In genomic region chr4:176845636-176846035, GRCh38 we compare ENCODE assay signal across 1 cellular context.
TF ChIP-seq lines count a peak whose summit lies in the region.

No MANE protein-coding gene starts in this region.

TF ChIP-seq in HepG2, 621 proteins besides CTCF, POLR2A, EP300 and RAD21:
- TF ChIP-seq REST (IDR thresholded peaks at IDR 0.05; ENCODE audit: borderline replicate concordance in 1 of 2, low read depth in 1 of 2, low read length in 2 of 2), result no peak
- no peak for TF ChIP-seq ZNF275 (CRISPR knock-in tag; IDR thresholded peaks at IDR 0.05; ENCODE audit: borderline replicate concordance)
- no peak for TF ChIP-seq ZNF605 (CRISPR knock-in tag; IDR thresholded peaks at IDR 0.05)
- TF ChIP-seq PHF21A (CRISPR knock-in tag; IDR thresholded peaks at IDR 0.05), result no peak
- TF ChIP-seq NR1H2 (CRISPR knock-in tag; IDR thresholded peaks at IDR 0.05; ENCODE audit: borderline replicate concordance, low read depth), result no peak
- TF ChIP-seq ZNF747 (CRISPR knock-in tag; IDR thresholded peaks at IDR 0.05; ENCODE audit: borderline replicate concordance), result no peak
- no peak for TF ChIP-seq SRY (CRISPR knock-in tag; IDR thresholded peaks at IDR 0.05)
- TF ChIP-seq ZBTB46 (CRISPR knock-in tag; IDR thresholded peaks at IDR 0.05; ENCODE audit: borderline replicate concordance), result no peak
- no peak for TF ChIP-seq ESRRA (CRISPR knock-in tag; IDR thresholded peaks at IDR 0.05; ENCODE audit: low read depth)
- TF ChIP-seq MAX (IDR thresholded peaks at IDR 0.05), result no peak
- TF ChIP-seq MBD4 (IDR thresholded peaks at IDR 0.05; ENCODE audit: borderline replicate concordance, low read length), result no peak
- no peak for TF ChIP-seq DZIP1 (CRISPR knock-in tag; IDR thresholded peaks at IDR 0.05)
- TF ChIP-seq ATF7-NPFF (CRISPR knock-in tag; IDR thresholded peaks at IDR 0.05; ENCODE audit: low read depth), result no peak
- no peak for TF ChIP-seq ZNF101 (CRISPR knock-in tag; IDR thresholded peaks at IDR 0.05; ENCODE audit: borderline replicate concordance, low read depth)
- no peak for TF ChIP-seq ZNF777 (CRISPR knock-in tag; IDR thresholded peaks at IDR 0.05)
- no peak for TF ChIP-seq MAF1 (CRISPR knock-in tag; IDR thresholded peaks at IDR 0.05; ENCODE audit: borderline replicate concordance)
- no peak for TF ChIP-seq HINFP (CRISPR knock-in tag; IDR thresholded peaks at IDR 0.05; ENCODE audit: low read depth)
- TF ChIP-seq KLF6 (CRISPR knock-in tag; IDR thresholded peaks at IDR 0.05), result no peak
- no peak for TF ChIP-seq ARNT (IDR thresholded peaks at IDR 0.05)
- TF ChIP-seq GTF2F1 (IDR thresholded peaks at IDR 0.05; ENCODE audit: low read length), result no peak
TF ChIP-seq in HepG2: peak in this region for 0.
